18 cellular contexts compared by ENCODE assay signal in the genomic region with DNA sequence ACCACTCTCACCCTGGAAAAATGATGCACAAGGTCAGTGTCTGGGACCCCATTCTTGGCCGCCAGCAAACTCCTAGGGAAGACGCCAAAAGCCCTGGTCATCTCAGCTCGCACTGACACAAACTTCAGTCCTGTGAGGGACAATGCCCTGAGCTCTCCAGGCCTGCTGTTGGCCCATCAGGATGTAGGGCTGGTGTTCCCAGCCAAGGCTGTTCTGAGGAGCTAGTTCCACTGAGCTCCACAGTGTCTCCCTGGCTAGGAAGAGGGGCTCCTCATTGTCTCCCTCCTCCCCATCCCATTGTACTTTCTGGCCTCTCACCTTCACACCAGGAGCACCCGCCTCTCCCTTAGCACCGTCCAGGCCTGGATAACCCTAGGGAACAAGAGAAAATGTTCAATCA. TPM values are rescaled to one million over a fixed set of nuclear protein-coding genes. Genes with fewer than 3 reads are reported as not detected.
A peak's percentile ranks its signal among the peaks of the same experiment; 100 is the strongest.
DNase-seq lines count a peak whose midpoint lies in the region; ATAC-seq, FAIRE-seq and TF ChIP-seq lines count a peak whose summit lies in the region.
"Had no signal": no experiment of that assay in that cellular context is flagged by ENCODE, and none has a peak within 500 bp of the region (broad histone marks: within the 10 kb centered on the region; RNA-seq: fewer than 3 reads in every experiment).

No MANE protein-coding gene starts in this region.

- no peak overlapping the region for H3K4me2 ChIP-seq in OCI-LY7 (ENCODE audit: low read length)
- H3K4me2 ChIP-seq: A549 had no signal

- intact Hi-C loops in CD14-positive monocyte (cut with micrococcal nuclease) = no loop called here
- intact Hi-C loops in kidney (cut with DNase I) = no loop called here
- intact Hi-C loops in spleen (cut with DNase I; ENCODE audit: low total_unique reads) = no loop called here
- intact Hi-C loops in OCI-LY7 (cut with micrococcal nuclease; ENCODE audit: unreplicated experiment) = no loop called here
- intact Hi-C loops in psoas muscle (cut with DNase I) = no loop called here

- peaks cover 14% of the 10 kb centered on the region for H3K4me1 Mint-ChIP-seq in CD14-positive monocyte

- H3K9ac ChIP-seq in kidney (ENCODE audit: low read length in 2 of 2) = no peak overlapping the region

- WGBS in spleen, 5 donors = 86 to 95% (median 91%) methylated on average over 5 of the region's 5 CpGs
- 95 to 98% (median 95%) methylated on average over 5 of the region's 5 CpGs for WGBS in psoas muscle, 3 donors

- H2AFZ ChIP-seq in OCI-LY7 (ENCODE audit: low read length) = no peak overlapping the region

- CTCF ChIA-PET in OCI-LY7 (lab: Charles Lee; ENCODE audit: unreplicated experiment) = no interaction called here

- no peak overlapping the region for H3K4me3 ChIP-seq in BE2C (ENCODE audit: low read depth, low read length)
- no peak overlapping the region for H3K4me3 ChIP-seq in kidney (ENCODE audit: low read length in 2 of 2)
- H3K4me3 ChIP-seq in spleen = no peak overlapping the region
- H3K4me3 ChIP-seq in OCI-LY7 (ENCODE audit: low read depth, low read length, poor library complexity, severe bottlenecking) = no peak overlapping the region
- no peak overlapping the region for H3K4me3 ChIP-seq in psoas muscle
- H3K4me3 ChIP-seq: A549 had no signal

- no peak overlapping the region for H3K27ac ChIP-seq in kidney (ENCODE audit: low read depth in 2 of 2, low read length in 2 of 2)
- H3K27ac ChIP-seq in spleen = no peak overlapping the region
- no peak overlapping the region for H3K27ac ChIP-seq in OCI-LY7 (ENCODE audit: low read depth, low read length, poor library complexity, severe bottlenecking)
- H3K27ac ChIP-seq in psoas muscle = no peak overlapping the region
- H3K27ac ChIP-seq: A549 had no signal

- H3K9me3 Mint-ChIP-seq in CD14-positive monocyte = peaks cover 0 to 1% (median 0%) of the 10 kb centered on the region in 7 donors
- H3K9me3 Mint-ChIP-seq: CD8-positive, alpha-beta memory T cell; HFFc6 had no signal

- no TSS peak for BruUV-seq in OCI-LY7 (replicated peaks; lab: Mats Ljungman, UMichigan)

- H3K4me3 Mint-ChIP-seq in CD14-positive monocyte = no peak overlapping the region
- H3K4me3 Mint-ChIP-seq: CD8-positive, alpha-beta memory T cell; HFFc6 had no signal

- no peaks in the 10 kb centered on the region for H3K9me2 ChIP-seq in OCI-LY7 (ENCODE audit: insufficient read depth, low read length)

- H3K27ac Mint-ChIP-seq in CD14-positive monocyte = no peak overlapping the region
- H3K27ac Mint-ChIP-seq: HFFc6 had no signal

- peaks cover 25% of the 10 kb centered on the region for H3K27me3 ChIP-seq in BE2C
- H3K27me3 ChIP-seq in spleen (replicated peaks in 1 of 7) = peaks cover 0 to 46% (median 4%) of the 10 kb centered on the region in 7 donors
- no peaks in the 10 kb centered on the region for H3K27me3 ChIP-seq in psoas muscle (ENCODE audit: insufficient read depth in 3 of 3, low read length in 2 of 3)

- TF ChIP-seq CTCF in BE2C (IDR thresholded peaks at IDR 0.05; ENCODE audit: low read depth, low read length) = no peak
- no peak for TF ChIP-seq CTCF in CD14-positive monocyte (IDR thresholded peaks at IDR 0.05)
- TF ChIP-seq CTCF in kidney (IDR thresholded peaks at IDR 0.05; ENCODE audit: borderline replicate concordance, extremely low read depth, insufficient read depth) = no peak
- TF ChIP-seq CTCF in spleen (IDR thresholded peaks at IDR 0.05 in 8 of 11, conservative IDR thresholded peaks at IDR 0.05 in 3 of 11) = no peak
- no peak for TF ChIP-seq CTCF in OCI-LY7 (conservative IDR thresholded peaks at IDR 0.05; ENCODE audit: low read length)
- no peak for TF ChIP-seq CTCF in psoas muscle (IDR thresholded peaks at IDR 0.05)

- no peaks in the 10 kb centered on the region for H3K79me2 ChIP-seq in OCI-LY7 (ENCODE audit: insufficient read depth, low read depth, low read length)

- DNase-seq in BE2C = peak; percentile 0
- DNase-seq in CD14-positive monocyte (ENCODE audit: low spot score) = peak; percentile 9
- DNase-seq in kidney = peak; percentile 35
- DNase-seq in spleen = peak; percentile 41
- no peak for DNase-seq in OCI-LY7 (ENCODE audit: low spot score)
- no peak for DNase-seq in psoas muscle
- DNase-seq: Caco-2, DND-41, GDM1, HCEC 1CT, HFFc6 had no signal

- no peaks in the 10 kb centered on the region for H3K9me3 ChIP-seq in BE2C
- no peaks in the 10 kb centered on the region for H3K9me3 ChIP-seq in kidney (ENCODE audit: control insufficient read depth in 1 of 2, low read length in 2 of 2)
- no peaks in the 10 kb centered on the region for H3K9me3 ChIP-seq in spleen
- no peaks in the 10 kb centered on the region for H3K9me3 ChIP-seq in OCI-LY7 (ENCODE audit: low read length)
- H3K9me3 ChIP-seq in psoas muscle = no peaks in the 10 kb centered on the region
- H3K9me3 ChIP-seq: A549, Caco-2 had no signal

- FAIRE-seq in kidney (lab: Jason Lieb, UNC) = no peak
- FAIRE-seq: A549, GM12892, GM19239 had no signal

- H3K36me3 ChIP-seq in BE2C (no peaks in the 10 kb centered on the region), kidney (ENCODE audit: control insufficient read depth in 1 of 2, insufficient read depth in 2 of 2, low read length in 2 of 2) (no peaks in the 10 kb centered on the region), spleen (no peaks in the 10 kb centered on the region), OCI-LY7 (ENCODE audit: insufficient read depth, low read length) (no peaks in the 10 kb centered on the region), psoas muscle (ENCODE audit: insufficient read depth in 1 of 2, low read depth in 1 of 2) (no peaks in the 10 kb centered on the region)

- peaks cover 36 to 65% (median 59%) of the 10 kb centered on the region in 3 donors for H3K27me3 Mint-ChIP-seq in CD14-positive monocyte (ENCODE audit: low read depth in 3 of 3)

- no peaks in the 10 kb centered on the region for H3K36me3 Mint-ChIP-seq in CD14-positive monocyte
- H3K36me3 Mint-ChIP-seq: CD8-positive, alpha-beta memory T cell had no signal

- no peaks in the 10 kb centered on the region for H4K20me1 ChIP-seq in OCI-LY7 (ENCODE audit: insufficient read depth, low read length)

- TF ChIP-seq POLR2A in spleen (IDR thresholded peaks at IDR 0.05) = no peak

- ATAC-seq in psoas muscle = no peak
- ATAC-seq: A549 had no signal

- H3K4me1 ChIP-seq in BE2C (peaks cover 8% of the 10 kb centered on the region; the same call in 1 of the 2 replicates), kidney (ENCODE audit: control insufficient read depth in 1 of 2, insufficient read depth in 1 of 2, low read depth in 1 of 2, low read length in 2 of 2) (no peaks in the 10 kb centered on the region), spleen (peaks cover 6 to 31% (median 20%) of the 10 kb centered on the region in 6 donors), OCI-LY7 (ENCODE audit: insufficient read depth, low read length, poor library complexity, severe bottlenecking) (peaks cover 24% of the 10 kb centered on the region), psoas muscle (peaks cover 15% of the 10 kb centered on the region)
- H3K4me1 ChIP-seq: A549, Caco-2 had no signal

- POLR2A ChIA-PET in OCI-LY7 (lab: Charles Lee) = interaction anchor here (0.6 kb wide), 2 partner anchors 807 to 1116 kb away, joined by 3 read pairs; no protein-coding TSS in a partner anchor

RNA-seq across cellular contexts. Expression of a gene that starts 10.8 kb away (rescaled TPM):
- not detected for polyA plus RNA-seq in BE2C (2012; ENCODE audit: insufficient read depth, insufficient read length, low read depth)
- polyA plus RNA-seq in CD14-positive monocyte (not detected), kidney (ENCODE audit: insufficient read depth, low read depth, low replicate concordance) (not detected), spleen (not detected), psoas muscle (under 1 TPM in 2 of 3 donors, not detected in 1; 0.07 to 0.41 TPM)
- total RNA-seq in kidney (not detected), spleen (under 1 TPM in 3 of 7 donors, not detected in 4; 0.37 to 0.49 (median 0.47) TPM), OCI-LY7 (2022) (0.08 TPM in 1 of 2 replicates, not detected in the other), psoas muscle (under 1 TPM in 1 of 4 donors, not detected in 3; 0.06 TPM)
- total RNA-seq in OCI-LY7 (2014; rRNA removed; shearing (Covaris generic)) = 0.03 TPM in 1 of 2 replicates, not detected in the other
- total RNA-seq: CD8-positive, alpha-beta memory T cell; H4; HFFc6 had no signal
- polyA plus RNA-seq: AG04450; BJ; CD8-positive, alpha-beta memory T cell had no signal

RNA-seq across cellular contexts. Expression of a gene that starts 30.1 kb away (rescaled TPM):
- 57.5 TPM for polyA plus RNA-seq in BE2C (2012; ENCODE audit: insufficient read depth, insufficient read length, low read depth)
- polyA plus RNA-seq in CD14-positive monocyte (1 to 10 TPM; 8.7 to 9.7 TPM), kidney (ENCODE audit: insufficient read depth, low read depth, low replicate concordance) (126 TPM), spleen (10 to 100 TPM; 30.1 to 49.1 (median 40.2) TPM), psoas muscle (10 to 100 TPM; 14.3 to 33.4 (median 14.7) TPM)
- total RNA-seq in kidney (51.7 TPM), spleen (100 to 1,000 TPM in 4 of 7 donors, 10 to 100 TPM in 3; 37.6 to 124 (median 109) TPM), OCI-LY7 (2022) (123 and 129 TPM in 2 replicates), psoas muscle (10 to 100 TPM in 3 of 4 donors, 1 to 10 TPM in 1; 7.7 to 15.8 (median 12.6) TPM)
- total RNA-seq in OCI-LY7 (2014; rRNA removed; shearing (Covaris generic)) = 158 and 182 TPM in 2 replicates

Comparison
In these comparisons a context has a peak if more than half of its experiments do, and no peak if none do; other contexts are left out.
1. DNase-seq: peak in BE2C (single experiment), CD14-positive monocyte (single experiment), kidney (single experiment) and spleen (single experiment); none in OCI-LY7 (single experiment) and psoas muscle (0 of 2).